8 cellular contexts compared by ENCODE assay signal in genomic region chr16:11105038-11105903, GRCh38.
DNase-seq lines count a peak whose midpoint lies in the region; ATAC-seq and TF ChIP-seq lines count a peak whose summit lies in the region.

No MANE protein-coding gene starts in this region.

- POLR2A ChIA-PET in naive thymus-derived CD8-positive, alpha-beta T cell (lab: Charles Lee) = interaction anchor here (1.0 kb wide), 1 partner anchor 11 kb away, joined by 3 read pairs; no protein-coding TSS in a partner anchor

- H3K27ac ChIP-seq in KOPT-K1 (ENCODE audit: low read depth, low read length, poor library complexity, severe bottlenecking) = peak overlapping the region; percentile 100

- H3K4me3 Mint-ChIP-seq in naive thymus-derived CD8-positive, alpha-beta T cell = no peak overlapping the region

- H3K4me3 ChIP-seq in GM12864 (ENCODE audit: low read depth, low read length) = no peak overlapping the region

- no peaks in the 10 kb centered on the region for H3K36me3 ChIP-seq in KOPT-K1 (ENCODE audit: insufficient read depth, low read length)

- peak; percentile 72 for DNase-seq in GM12864 (ENCODE audit: low read depth)
- peak; percentile 71 for DNase-seq in SKM-1 treated with dmso at 0.1 percent for 144 hours (lab: John Stamatoyannopoulos, UW; ENCODE audit: unreplicated experiment)
- peak; percentile 58 for DNase-seq in epidermal melanocyte (ENCODE audit: insufficient read length, low spot score)
- DNase-seq in naive thymus-derived CD8-positive, alpha-beta T cell = no peak
- DNase-seq in NCI-H1105 treated with DMSO at 0.1 percent for 48 hours (lab: John Stamatoyannopoulos, UW) = no peak
- DNase-seq in cerebellar nuclear complex (lab: John Stamatoyannopoulos, UW) = no peak

- peaks cover 0 to 7% (median 4%) of the 10 kb centered on the region in 3 donors for H3K36me3 Mint-ChIP-seq in naive thymus-derived CD8-positive, alpha-beta T cell

- peak overlapping the region in 6 of 10 donors; percentile 7 to 67 (median 37) for H3K27ac Mint-ChIP-seq in naive thymus-derived CD8-positive, alpha-beta T cell

- H3K9me3 Mint-ChIP-seq in naive thymus-derived CD8-positive, alpha-beta T cell = no peaks in the 10 kb centered on the region

- no peaks in the 10 kb centered on the region for H3K27me3 Mint-ChIP-seq in naive thymus-derived CD8-positive, alpha-beta T cell

- no peak for TF ChIP-seq CTCF in GM12864 (IDR thresholded peaks at IDR 0.05; ENCODE audit: low read depth, low read length, missing control alignments)

- H3K4me1 Mint-ChIP-seq in naive thymus-derived CD8-positive, alpha-beta T cell = peaks cover 11 to 39% (median 24%) of the 10 kb centered on the region in 4 donors

- H3K9me3 ChIP-seq in KOPT-K1 (ENCODE audit: insufficient read depth, low read length, poor library complexity, severe bottlenecking) = no peaks in the 10 kb centered on the region

- peak; percentile 54 for ATAC-seq in GM21737 (IDR thresholded peaks at IDR 0.05; ENCODE audit: unreplicated experiment)
- ATAC-seq in naive thymus-derived CD8-positive, alpha-beta T cell = peak in 1 of 2 donors; percentile 78

Comparison
In these comparisons a context has a peak if more than half of its experiments do, and no peak if none do; other contexts are left out.
1. DNase-seq: peak in GM12864 (single experiment), SKM-1 treated with dmso at 0.1 percent for 144 hours (single experiment) and epidermal melanocyte (single experiment); none in naive thymus-derived CD8-positive, alpha-beta T cell (0 of 10), NCI-H1105 treated with DMSO at 0.1 percent for 48 hours (single experiment) and cerebellar nuclear complex (0 of 2).